17 cellular contexts compared by ENCODE assay signal in genomic region chr2:46999857-47000678, GRCh38. TPM values are rescaled to one million over a fixed set of nuclear protein-coding genes. Genes with fewer than 3 reads are reported as not detected.
DNase-seq lines count a peak whose midpoint lies in the region; ATAC-seq and TF ChIP-seq lines count a peak whose summit lies in the region.
"Had no signal": no experiment of that assay in that cellular context is flagged by ENCODE, and none has a peak within 500 bp of the region (broad histone marks: within the 10 kb centered on the region; RNA-seq: fewer than 3 reads in every experiment).

No MANE protein-coding gene starts in this region.

- 53 to 78% (median 59%) methylated on average over 9 of the region's 9 CpGs for WGBS in heart left ventricle, 4 donors
- 88 to 93% methylated on average over 9 of the region's 9 CpGs for WGBS in sigmoid colon, 2 donors

- no peak for TF ChIP-seq CTCF in HFFc6 (IDR thresholded peaks at IDR 0.05)
- TF ChIP-seq CTCF in heart left ventricle (IDR thresholded peaks at IDR 0.05): no peak
- no peak for TF ChIP-seq CTCF in sigmoid colon (IDR thresholded peaks at IDR 0.05)
- TF ChIP-seq CTCF in OCI-LY7 (conservative IDR thresholded peaks at IDR 0.05; ENCODE audit: low read length): no peak

- POLR2A ChIA-PET in OCI-LY7 (lab: Charles Lee): no interaction called here
- POLR2A ChIA-PET in activated CD4-positive, alpha-beta T cell treated with anti-CD3 and anti-CD28 coated beads, Interleukin-2, amount 10 ng/mL, durations not matched to agents 7 days and 5 days (lab: Charles Lee): interaction anchor here (0.5 kb wide), 1 partner anchor 42 kb away, joined by 3 read pairs; no protein-coding TSS in a partner anchor

- ATAC-seq in heart left ventricle: peak in 3 of 4 donors; percentile 36 to 46 (median 40)
- no peak for ATAC-seq in GM21515 (IDR thresholded peaks at IDR 0.05; ENCODE audit: unreplicated experiment)
- no peak for ATAC-seq in GM21423 (IDR thresholded peaks at IDR 0.05; ENCODE audit: unreplicated experiment)
- ATAC-seq: sciatic nerve had no signal

- peaks cover 0 to 58% (median 29%) of the 10 kb centered on the region in 9 donors for H3K36me3 ChIP-seq in heart left ventricle
- H3K36me3 ChIP-seq in sigmoid colon: peaks cover 3 to 22% (median 14%) of the 10 kb centered on the region in 4 donors
- H3K36me3 ChIP-seq in OCI-LY7 (ENCODE audit: insufficient read depth, low read length): peaks cover 47% of the 10 kb centered on the region

- no TSS peak for BruUV-seq in OCI-LY7 (replicated peaks; lab: Mats Ljungman, UMichigan)

- peak overlapping the region; percentile 19; the same call in 1 of the 2 replicates for H3K27ac Mint-ChIP-seq in HFFc6
- H3K27ac Mint-ChIP-seq in activated CD4-positive, alpha-beta T cell treated with anti-CD3 and anti-CD28 coated beads, Interleukin-2, amount 10 ng/mL, durations not matched to agents 7 days and 5 days: no peak overlapping the region

- H3K79me2 ChIP-seq in OCI-LY7 (ENCODE audit: insufficient read depth, low read depth, low read length): no peaks in the 10 kb centered on the region

- no peak overlapping the region for H3K4me2 ChIP-seq in OCI-LY7 (ENCODE audit: low read length)
- H3K4me2 ChIP-seq: KMS-11 had no signal

- intact Hi-C loops in heart left ventricle (cut with DNase I): no loop called here
- intact Hi-C loops in sigmoid colon (cut with DNase I): no loop called here
- intact Hi-C loops in OCI-LY7 (cut with micrococcal nuclease; ENCODE audit: unreplicated experiment): no loop called here

- peaks cover 41% of the 10 kb centered on the region for H3K36me3 Mint-ChIP-seq in HFFc6 (ENCODE audit: low read depth)
- peaks cover 27% of the 10 kb centered on the region for H3K36me3 Mint-ChIP-seq in activated CD4-positive, alpha-beta T cell treated with anti-CD3 and anti-CD28 coated beads, Interleukin-2, amount 10 ng/mL, durations not matched to agents 7 days and 5 days (ENCODE audit: low read depth)

- no peaks in the 10 kb centered on the region for H3K9me2 ChIP-seq in OCI-LY7 (ENCODE audit: insufficient read depth, low read length)

- H3K27me3 Mint-ChIP-seq in HFFc6 (ENCODE audit: insufficient read depth): no peaks in the 10 kb centered on the region; the same call in 1 of the 2 replicates
- no peaks in the 10 kb centered on the region for H3K27me3 Mint-ChIP-seq in activated CD4-positive, alpha-beta T cell treated with anti-CD3 and anti-CD28 coated beads, Interleukin-2, amount 10 ng/mL, durations not matched to agents 7 days and 5 days

- H3K9me3 ChIP-seq in heart left ventricle: no peaks in the 10 kb centered on the region
- H3K9me3 ChIP-seq in sigmoid colon: no peaks in the 10 kb centered on the region
- H3K9me3 ChIP-seq in OCI-LY7 (ENCODE audit: low read length): no peaks in the 10 kb centered on the region

- H3K27me3 ChIP-seq in heart left ventricle: no peaks in the 10 kb centered on the region
- no peaks in the 10 kb centered on the region for H3K27me3 ChIP-seq in sigmoid colon

- no peak overlapping the region for H3K4me3 Mint-ChIP-seq in HFFc6
- H3K4me3 Mint-ChIP-seq in activated CD4-positive, alpha-beta T cell treated with anti-CD3 and anti-CD28 coated beads, Interleukin-2, amount 10 ng/mL, durations not matched to agents 7 days and 5 days: no peak overlapping the region

- H3K4me3 ChIP-seq in heart left ventricle (no peak overlapping the region), sigmoid colon (no peak overlapping the region), OCI-LY7 (ENCODE audit: low read depth, low read length, poor library complexity, severe bottlenecking) (no peak overlapping the region)

- H3K4me1 ChIP-seq in heart left ventricle: peaks cover 0 to 42% (median 24%) of the 10 kb centered on the region in 12 donors
- H3K4me1 ChIP-seq in sigmoid colon: peaks cover 0 to 54% (median 47%) of the 10 kb centered on the region in 4 donors
- H3K4me1 ChIP-seq in OCI-LY7 (ENCODE audit: insufficient read depth, low read length, poor library complexity, severe bottlenecking): no peaks in the 10 kb centered on the region

- no peak for TF ChIP-seq EP300 in sigmoid colon (IDR thresholded peaks at IDR 0.05)

- no peaks in the 10 kb centered on the region; the same call in 1 of the 2 replicates for H4K20me1 ChIP-seq in OCI-LY7 (ENCODE audit: insufficient read depth, low read length)

- CTCF ChIA-PET in OCI-LY7 (lab: Charles Lee; ENCODE audit: unreplicated experiment): no interaction called here
- CTCF ChIA-PET in activated CD4-positive, alpha-beta T cell treated with anti-CD3 and anti-CD28 coated beads, Interleukin-2, amount 10 ng/mL, durations not matched to agents 7 days and 5 days (lab: Charles Lee): interaction anchor here (0.5 to 0.7 kb wide), 2 partner anchors 20 to 36 kb away, joined by 3 read pairs; no protein-coding TSS in a partner anchor

- peaks cover 31% of the 10 kb centered on the region for H3K4me1 Mint-ChIP-seq in HFFc6 (ENCODE audit: low read depth)
- H3K4me1 Mint-ChIP-seq in activated CD4-positive, alpha-beta T cell treated with anti-CD3 and anti-CD28 coated beads, Interleukin-2, amount 10 ng/mL, durations not matched to agents 7 days and 5 days: peaks cover 5% of the 10 kb centered on the region

- peak overlapping the region; percentile 92 for H3K27ac ChIP-seq in angular gyrus (ENCODE audit: low read depth, low read length)
- peak overlapping the region in 9 of 12 donors; percentile 1 to 75 (median 34) for H3K27ac ChIP-seq in heart left ventricle
- H3K27ac ChIP-seq in sigmoid colon: peak overlapping the region; percentile 67 to 98 (median 84)
- no peak overlapping the region for H3K27ac ChIP-seq in OCI-LY7 (ENCODE audit: low read depth, low read length, poor library complexity, severe bottlenecking)
- H3K27ac ChIP-seq: HL-60, KMS-11 had no signal

- TF ChIP-seq POLR2A in heart left ventricle (IDR thresholded peaks at IDR 0.05): no peak
- TF ChIP-seq POLR2A in sigmoid colon (IDR thresholded peaks at IDR 0.05): no peak

- no peak for DNase-seq in HFFc6
- DNase-seq in heart left ventricle: peak in 1 of 5 donors; percentile 51
- no peak for DNase-seq in sigmoid colon
- DNase-seq in OCI-LY7 (ENCODE audit: low spot score): no peak
- DNase-seq in activated CD4-positive, alpha-beta T cell treated with anti-CD3 and anti-CD28 coated beads, Interleukin-2, amount 10 ng/mL, durations not matched to agents 7 days and 5 days: no peak
- DNase-seq: activated CD4-positive, alpha-beta T cell treated with anti-CD3 and anti-CD28 coated beads for 48 hours; COR-L47; NCI-H1092; SHP77; stimulated activated CD4-positive, alpha-beta T cell treated with anti-CD3 and anti-CD28 coated beads, Interleukin-4, amount 100 ng/mL, for 1 hour; T-helper 9 cell had no signal

- H3K9me3 Mint-ChIP-seq in HFFc6: no peaks in the 10 kb centered on the region
- H3K9me3 Mint-ChIP-seq in activated CD4-positive, alpha-beta T cell treated with anti-CD3 and anti-CD28 coated beads, Interleukin-2, amount 10 ng/mL, durations not matched to agents 7 days and 5 days: no peaks in the 10 kb centered on the region

- no peak overlapping the region for H2AFZ ChIP-seq in OCI-LY7 (ENCODE audit: low read length)

RNA-seq across cellular contexts. Expression of gene TTC7A, which starts 59.0 kb away (rescaled TPM):
- 10 to 100 TPM; 17.6 to 27.7 (median 23.2) TPM for total RNA-seq in HFFc6 (2021; fragmentation: NEBNext Ultra II Directional; extraction: Animal tissue kit (Norgen Biotek cat#: 25700))
- total RNA-seq in heart left ventricle: 10 to 100 TPM in 2 of 9 donors, 1 to 10 TPM in 7; 5.6 to 18.5 (median 8.1) TPM
- 1 to 10 TPM; 7.2 TPM for polyA plus RNA-seq in heart left ventricle
- 10 to 100 TPM; 11.7 to 21.9 (median 14.8) TPM for total RNA-seq in sigmoid colon
- polyA plus RNA-seq in sigmoid colon: 10 to 100 TPM; 18.6 to 29.4 (median 20.1) TPM
- total RNA-seq in OCI-LY7 (2014; rRNA removed; shearing (Covaris generic)): 51.9 and 64.1 TPM in 2 replicates
- total RNA-seq in OCI-LY7 (2022): 75.1 and 76.2 TPM in 2 replicates
- 10 to 100 TPM; 61.2 to 61.5 TPM for total RNA-seq in activated CD4-positive, alpha-beta T cell treated with anti-CD3 and anti-CD28 coated beads, Interleukin-2, amount 10 ng/mL, durations not matched to agents 7 days and 5 days

Comparison
In these comparisons a context has a peak if more than half of its experiments do, and no peak if none do; other contexts are left out.
1. ATAC-seq: peak in heart left ventricle (3 of 4); none in GM21515 (single experiment) and GM21423 (single experiment).